In the genomic region with DNA sequence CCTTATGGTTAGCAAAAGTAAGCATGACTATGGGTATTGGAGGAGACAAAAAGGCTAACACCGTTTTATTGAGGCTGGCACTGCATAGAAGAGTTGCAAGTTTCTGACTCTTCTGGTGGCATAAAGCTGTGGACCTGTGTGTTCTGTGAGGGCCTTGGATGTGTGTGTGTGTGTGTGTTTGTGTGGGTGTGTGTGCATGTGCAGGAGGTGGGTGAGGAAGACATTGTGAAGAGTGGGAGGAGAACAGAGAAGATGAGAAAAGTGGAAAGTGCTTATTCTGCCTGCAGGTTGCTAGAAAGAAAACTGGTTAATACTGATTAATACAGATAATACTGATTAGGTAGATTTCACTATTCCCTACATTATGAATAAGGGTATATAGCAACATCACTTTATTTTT, we compare ENCODE assay signal across 9 cellular contexts.
"Had no signal": no experiment of that assay in that cellular context is flagged by ENCODE, and none has a peak within 500 bp of the region (broad histone marks: within the 10 kb centered on the region; RNA-seq: fewer than 3 reads in every experiment).

No MANE protein-coding gene starts in this region.

- H2AFZ ChIP-seq: GM23338 had no signal

- H3K9me3 ChIP-seq: HAP-1 had no signal

- ATAC-seq: GM23338, HCT116 had no signal

- H3K4me2 ChIP-seq: GM23338, KMS-11 had no signal

- H3K9ac ChIP-seq: KMS-11 had no signal

- DNase-seq: H7, IMR-90, Karpas-422, KBM-7 had no signal

- H3K36me3 ChIP-seq: HAP-1 had no signal

- H3K4me3 ChIP-seq: GM23338, HAP-1 had no signal

- H3K27ac ChIP-seq: KMS-11 had no signal

- FAIRE-seq: HTR-8/SVneo had no signal
